8 cellular contexts compared by ENCODE assay signal in the genomic region with DNA sequence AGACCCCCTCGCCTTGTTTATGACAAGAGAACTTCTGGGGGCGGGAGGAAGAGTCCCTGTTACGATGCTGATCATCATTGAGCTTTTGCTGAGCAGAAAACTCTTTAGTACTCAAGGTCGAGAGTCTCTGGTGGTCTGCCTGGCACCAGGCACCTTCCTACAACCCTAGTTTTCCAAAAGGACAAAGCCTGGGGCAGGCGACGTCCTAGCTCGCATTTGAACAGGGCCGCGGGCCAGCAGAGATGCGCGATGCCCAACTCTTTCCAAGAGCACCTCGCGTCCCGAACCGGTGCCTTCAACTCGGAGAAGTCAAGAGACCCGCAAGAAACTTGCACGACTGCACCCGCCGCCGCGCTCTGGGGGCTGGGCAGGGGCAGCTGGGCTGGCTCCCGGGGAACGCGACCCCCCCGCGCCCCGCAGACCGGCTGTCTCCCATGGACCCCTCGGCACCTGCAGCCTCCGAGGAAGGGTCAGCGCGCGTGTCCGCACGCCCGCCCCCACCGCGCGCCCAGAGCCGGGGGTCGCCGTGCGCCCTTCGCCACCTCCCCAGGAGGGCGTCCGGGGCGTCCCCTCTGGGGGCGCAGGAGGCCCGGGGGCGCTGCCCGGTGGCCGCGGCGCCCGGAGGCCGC. TPM values are rescaled to one million over a fixed set of nuclear protein-coding genes. Genes with fewer than 3 reads are reported as not detected.
A peak's percentile ranks its signal among the peaks of the same experiment; 100 is the strongest.
DNase-seq lines count a peak whose midpoint lies in the region; ATAC-seq lines count a peak whose summit lies in the region.

No MANE protein-coding gene starts in this region.

- H3K27ac ChIP-seq in caudate nucleus (ENCODE audit: low read depth, low read length) (peak overlapping the region; percentile 26), substantia nigra (ENCODE audit: low read depth, low read length, poor library complexity, severe bottlenecking) (peak overlapping the region; percentile 55)

- DNase-seq in NCI-H146 (lab: John Stamatoyannopoulos, UW) (peak; percentile 49), NCI-H146 treated with DMSO at 0.1 percent for 48 hours (lab: John Stamatoyannopoulos, UW; ENCODE audit: unreplicated experiment) (no peak), NCI-H69 (lab: John Stamatoyannopoulos, UW) (peak; percentile 70), caudate nucleus (lab: John Stamatoyannopoulos, UW) (peak in 10 of 61 donors; percentile 9 to 50 (median 36)), left lobe of liver (ENCODE audit: low spot score) (peak; percentile 55), substantia nigra (lab: John Stamatoyannopoulos, UW) (peak in 20 of 49 donors; percentile 8 to 57 (median 30)), GOT3 (lab: John Stamatoyannopoulos, UW) (no peak), UCSD-AML1 (lab: John Stamatoyannopoulos, UW; ENCODE audit: unreplicated experiment) (no peak)

- no peak for ATAC-seq in left lobe of liver

RNA-seq across cellular contexts. Expression of gene BCL7A, which starts 0.4 kb away (rescaled TPM):
- total RNA-seq in left lobe of liver = 5.2 TPM

RNA-seq across cellular contexts. Expression of gene MLXIP, which starts 57.2 kb away (rescaled TPM):
- total RNA-seq in left lobe of liver = 19.0 TPM

Comparison
In these comparisons a context has a peak if more than half of its experiments do, and no peak if none do; other contexts are left out.
1. DNase-seq: peak in NCI-H146 (single experiment), NCI-H69 (single experiment) and left lobe of liver (single experiment); none in NCI-H146 treated with DMSO at 0.1 percent for 48 hours (single experiment), GOT3 (single experiment) and UCSD-AML1 (single experiment).